20 cellular contexts compared by ENCODE assay signal in the genomic region with DNA sequence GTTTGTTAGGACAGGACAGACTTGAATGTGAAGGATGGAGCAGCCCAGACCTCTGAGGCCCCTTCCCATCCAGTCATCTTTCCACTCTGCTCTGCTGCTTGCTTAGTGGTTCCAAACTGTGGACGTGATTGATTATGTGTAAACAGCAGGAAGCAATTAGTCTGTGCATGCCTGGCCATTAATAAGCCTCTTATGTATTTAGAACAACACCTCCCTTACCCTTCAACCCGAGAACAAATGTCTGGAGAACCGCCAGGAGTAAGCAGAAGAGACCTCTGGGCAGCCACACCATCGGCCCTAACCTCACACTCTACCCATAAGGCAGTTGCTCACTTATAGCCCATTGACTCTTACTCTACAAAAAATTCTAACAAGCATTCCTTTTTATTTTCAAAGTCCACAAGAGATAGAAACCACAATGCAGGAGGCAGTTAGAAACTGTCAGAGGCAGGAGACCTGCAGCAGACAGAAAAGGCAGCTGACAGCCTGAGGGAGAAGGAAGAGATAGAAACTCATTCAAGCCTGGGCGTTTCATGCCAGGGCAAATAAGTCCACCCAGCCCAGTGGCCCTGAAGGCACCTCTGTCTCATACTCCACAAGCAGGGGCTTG. TPM values are rescaled to one million over a fixed set of nuclear protein-coding genes. Genes with fewer than 3 reads are reported as not detected.
A peak's percentile ranks its signal among the peaks of the same experiment; 100 is the strongest.
DNase-seq lines count a peak whose midpoint lies in the region; ATAC-seq and FAIRE-seq lines count a peak whose summit lies in the region.
"Had no signal": no experiment of that assay in that cellular context is flagged by ENCODE, and none has a peak within 500 bp of the region (broad histone marks: within the 10 kb centered on the region; RNA-seq: fewer than 3 reads in every experiment).

No MANE protein-coding gene starts in this region.

- no peak for FAIRE-seq in small intestine (lab: Jason Lieb, UNC)
- FAIRE-seq: A204.1 had no signal

- peaks cover 3 to 7% of the 10 kb centered on the region in 2 donors for H3K4me1 ChIP-seq in small intestine (ENCODE audit: control insufficient read depth in 2 of 2, insufficient read depth in 1 of 2, low read depth in 1 of 2, low read length in 1 of 2)
- H3K4me1 ChIP-seq: ascending aorta, lower lobe of right lung, right lobe of liver had no signal

- H3K27ac ChIP-seq in small intestine (ENCODE audit: low read depth in 1 of 2, low read length in 1 of 2), result peak overlapping the region; percentile 29 to 38
- H3K27ac ChIP-seq: ascending aorta, lower lobe of right lung, right lobe of liver, suprapubic skin had no signal

- no peaks in the 10 kb centered on the region for H3K36me3 ChIP-seq in small intestine (ENCODE audit: control insufficient read depth in 2 of 2, insufficient read depth in 2 of 2, low read length in 2 of 2)
- H3K36me3 ChIP-seq: ascending aorta, lower lobe of right lung, Peyer's patch, right lobe of liver, suprapubic skin had no signal

- H3K4me3 ChIP-seq in small intestine (ENCODE audit: low read depth in 1 of 2, low read length in 2 of 2), result no peak overlapping the region
- H3K4me3 ChIP-seq: ascending aorta, lower lobe of right lung, Peyer's patch, right lobe of liver, suprapubic skin had no signal

- 10 to 30% (median 20%) methylated on average over 5 of the region's 5 CpGs for WGBS in small intestine, 3 donors

- peak; percentile 66 for ATAC-seq in esophagus mucosa
- ATAC-seq in GM19455 (IDR thresholded peaks at IDR 0.05; ENCODE audit: unreplicated experiment), result no peak
- ATAC-seq: CD8-positive, alpha-beta T cell; natural killer cell had no signal

- DNase-seq in NCI-H510A treated with DMSO at 0.1 percent for 48 hours (lab: John Stamatoyannopoulos, UW) (peak; percentile 63), NCI-H510A (lab: John Stamatoyannopoulos, UW) (no peak), NCI-H748 treated with DMSO at 0.1 percent for 48 hours (lab: John Stamatoyannopoulos, UW) (peak; percentile 60), small intestine (peak; percentile 85), posterior cingulate gyrus (no peak), retina (no peak)
- DNase-seq: activated gamma-delta T cell treated with Interleukin-2 at 50 U/mL for 16 hours; CD8-positive, alpha-beta T cell; lower lobe of right lung; natural killer cell; Peyer's patch; right lobe of liver; T-helper 1 cell had no signal

- intact Hi-C loops in posterior cingulate gyrus (cut with DNase I), result no loop called here

- no peaks in the 10 kb centered on the region for H3K9me3 ChIP-seq in small intestine (ENCODE audit: control insufficient read depth, low read depth)
- H3K9me3 ChIP-seq: ascending aorta, lower lobe of right lung, Peyer's patch, right lobe of liver, suprapubic skin had no signal

- peaks cover 0 to 13% of the 10 kb centered on the region in 2 donors for H3K27me3 ChIP-seq in small intestine (ENCODE audit: control insufficient read depth in 2 of 2, insufficient read depth in 2 of 2, low read length in 2 of 2)
- H3K27me3 ChIP-seq: ascending aorta had no signal

RNA-seq across cellular contexts. Expression of a gene that starts 5.8 kb away (rescaled TPM):
- total RNA-seq in esophagus mucosa, result 0.48 TPM
- under 1 TPM in 1 of 3 donors, not detected in 2; 0.64 TPM for polyA plus RNA-seq in small intestine
- total RNA-seq: ascending aorta; CD8-positive, alpha-beta T cell; dermis microvascular lymphatic vessel endothelial cell; lower lobe of right lung; M059J; natural killer cell; Peyer's patch; right lobe of liver had no signal

Comparison
In these comparisons a context has a peak if more than half of its experiments do, and no peak if none do; other contexts are left out.
1. DNase-seq: peak in NCI-H510A treated with DMSO at 0.1 percent for 48 hours (single experiment), NCI-H748 treated with DMSO at 0.1 percent for 48 hours (single experiment) and small intestine (single experiment); none in NCI-H510A (single experiment), posterior cingulate gyrus (0 of 10) and retina (single experiment).